In the genomic region with DNA sequence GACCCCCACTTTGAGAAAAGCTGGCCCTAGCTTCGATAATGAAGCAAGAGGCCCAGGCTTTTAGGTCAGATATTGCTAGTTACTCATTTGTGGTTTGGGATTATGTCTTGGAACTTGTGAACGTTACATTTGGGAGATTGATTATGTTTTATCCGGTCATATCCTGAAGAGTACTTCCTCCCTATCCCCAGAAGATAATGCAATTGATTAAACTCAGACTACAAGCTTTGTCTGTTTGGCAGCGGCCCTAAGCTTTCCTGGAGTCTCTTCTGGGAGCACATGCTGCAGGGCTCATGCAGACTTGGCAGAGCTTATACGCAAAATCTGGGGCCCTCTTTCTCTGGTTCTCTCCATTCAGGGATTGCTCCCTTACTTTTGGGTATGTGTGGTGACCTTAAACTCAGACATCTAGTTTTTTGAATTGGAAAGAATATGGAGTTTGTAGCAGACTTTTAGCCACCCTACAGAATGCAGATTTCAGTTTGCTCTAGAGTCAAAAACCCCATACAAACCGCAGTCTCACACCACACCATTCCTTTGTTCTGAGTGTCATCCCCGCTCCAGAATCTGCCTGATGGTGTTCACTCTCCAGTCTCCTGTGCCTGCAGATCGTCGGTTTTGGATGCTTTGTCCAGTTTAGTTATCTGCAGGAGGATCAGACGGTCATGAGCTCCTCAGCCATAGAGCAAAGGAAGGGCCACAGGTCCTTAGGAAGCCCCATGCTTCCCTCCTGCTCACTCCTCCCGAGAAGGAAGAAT, we compare ENCODE assay signal across 26 cellular contexts.
DNase-seq lines count a peak whose midpoint lies in the region; ATAC-seq, FAIRE-seq and TF ChIP-seq lines count a peak whose summit lies in the region.
"Had no signal": no experiment of that assay in that cellular context is flagged by ENCODE, and none has a peak within 500 bp of the region (broad histone marks: within the 10 kb centered on the region; RNA-seq: fewer than 3 reads in every experiment).

No MANE protein-coding gene starts in this region.

- ATAC-seq in HG03108 (IDR thresholded peaks at IDR 0.05; ENCODE audit: unreplicated experiment), result no peak
- ATAC-seq: esophagus mucosa had no signal

- H3K4me1 ChIP-seq in astrocyte (ENCODE audit: insufficient read depth, low read length), result peaks cover 19% of the 10 kb centered on the region
- H3K4me1 ChIP-seq: spleen, tibial nerve had no signal

- H3K79me2 ChIP-seq in astrocyte (ENCODE audit: insufficient read depth, low read length), result no peaks in the 10 kb centered on the region

- no peaks in the 10 kb centered on the region for H3K9me3 ChIP-seq in astrocyte (ENCODE audit: insufficient read depth, low read depth, low read length)
- H3K9me3 ChIP-seq: left ventricle myocardium inferior, spleen, tibial nerve had no signal

- peak overlapping the region; percentile 13 for H3K9ac ChIP-seq in astrocyte (ENCODE audit: low read length)

- H3K27me3 ChIP-seq in astrocyte (ENCODE audit: insufficient read depth, low read length), result no peaks in the 10 kb centered on the region
- H3K27me3 ChIP-seq: spleen, tibial nerve had no signal

- no peaks in the 10 kb centered on the region for H3K36me3 ChIP-seq in astrocyte (ENCODE audit: insufficient read depth, low read length)
- H3K36me3 ChIP-seq: left ventricle myocardium inferior, spleen, tibial nerve had no signal

- no peak overlapping the region for H3K4me3 ChIP-seq in astrocyte (ENCODE audit: insufficient read depth, low read depth, low read length)
- H3K4me3 ChIP-seq: left ventricle myocardium inferior, spleen, tibial nerve had no signal

- peaks cover 3% of the 10 kb centered on the region for H3K9me3 Mint-ChIP-seq in astrocyte (ENCODE audit: unreplicated experiment)
- H3K9me3 Mint-ChIP-seq in nephron, result no peaks in the 10 kb centered on the region
- H3K9me3 Mint-ChIP-seq: activated naive CD4-positive, alpha-beta T cell treated with anti-CD3 and anti-CD28 coated beads, Interleukin-2, amount 50 U/mL, for 24 hours; activated T-helper 1 cell treated with anti-CD3 and anti-CD28 coated beads, Interleukin-12 subunit alpha, Interleukin-12 subunit beta, Interleukin-2, Interleukin-4 antibody, amounts not matched to agents 30 ng/mL and 10 ng/mL and 1 ng/mL, durations not matched to agents 14 hours and 24 hours and 36 hours had no signal

- DNase-seq in AG20443 (ENCODE audit: low spot score) (peak; percentile 64), HCEC 1CT (peak; percentile 56), astrocyte (ENCODE audit: low read depth) (peak; percentile 84), NOMO-1 treated with dmso at 0.1 percent for 144 hours (lab: John Stamatoyannopoulos, UW; ENCODE audit: unreplicated experiment) (no peak), head of caudate nucleus (no peak), NCI-H2107 treated with DMSO at 0.1 percent for 48 hours (lab: John Stamatoyannopoulos, UW; ENCODE audit: unreplicated experiment) (no peak)
- DNase-seq: AML-193; DMS79 treated with DMSO at 0.1 percent for 48 hours; effector CD8-positive, alpha-beta T cell; glutamatergic neuron; KBM-7; left ventricle myocardium inferior; NCI-H1930; NCI-H510A; nucleus accumbens; spleen; stimulated activated CD4-positive, alpha-beta T cell treated with anti-CD3 and anti-CD28 coated beads, Interleukin-4, amount 100 ng/mL, for 24 hours; SW 1271 had no signal

- TF ChIP-seq CTCF in astrocyte (IDR thresholded peaks at IDR 0.05; ENCODE audit: insufficient read depth, low read depth, low read length), result no peak
- TF ChIP-seq CTCF in nephron (IDR thresholded peaks at IDR 0.05; ENCODE audit: unreplicated experiment in 3 of 3), result no peak

- H3K4me3 Mint-ChIP-seq in astrocyte (ENCODE audit: unreplicated experiment), result no peak overlapping the region
- no peak overlapping the region for H3K4me3 Mint-ChIP-seq in nephron
- H3K4me3 Mint-ChIP-seq: activated naive CD4-positive, alpha-beta T cell treated with anti-CD3 and anti-CD28 coated beads, Interleukin-2, amount 50 U/mL, for 24 hours; activated T-helper 1 cell treated with anti-CD3 and anti-CD28 coated beads, Interleukin-12 subunit alpha, Interleukin-12 subunit beta, Interleukin-2, Interleukin-4 antibody, amounts not matched to agents 30 ng/mL and 10 ng/mL and 1 ng/mL, durations not matched to agents 14 hours and 24 hours and 36 hours; stimulated activated naive CD8-positive, alpha-beta T cell treated with anti-CD3 and anti-CD28 coated beads, Interleukin-15, Interleukin-2, amounts not matched to agents 100 ng/mL and 50 ng/mL, for 24 hours had no signal

- intact Hi-C loops in head of caudate nucleus (cut with DNase I), result no loop called here

- H3K4me2 ChIP-seq in astrocyte (ENCODE audit: low read length), result peak overlapping the region; percentile 37

- H3K4me1 Mint-ChIP-seq in astrocyte (ENCODE audit: low read depth, unreplicated experiment) (peaks cover 19% of the 10 kb centered on the region), nephron (peaks cover 32% of the 10 kb centered on the region)
- H3K4me1 Mint-ChIP-seq: activated naive CD4-positive, alpha-beta T cell treated with anti-CD3 and anti-CD28 coated beads, Interleukin-2, amount 50 U/mL, for 24 hours had no signal

- H4K20me1 ChIP-seq in astrocyte (ENCODE audit: insufficient read depth, low read length), result no peaks in the 10 kb centered on the region

- H2AFZ ChIP-seq in astrocyte (ENCODE audit: low read depth, low read length), result no peak overlapping the region

- FAIRE-seq in astrocyte (lab: Jason Lieb, UNC), result peak; percentile 55

- H3K27ac ChIP-seq in astrocyte (ENCODE audit: low read depth, low read length), result peak overlapping the region; percentile 39
- H3K27ac ChIP-seq: left ventricle myocardium inferior, RWPE1, spleen, tibial nerve had no signal

- H3K36me3 Mint-ChIP-seq in astrocyte (ENCODE audit: low read depth, unreplicated experiment) (peaks cover 2% of the 10 kb centered on the region), nephron (ENCODE audit: low read depth) (no peaks in the 10 kb centered on the region)
- H3K36me3 Mint-ChIP-seq: activated naive CD4-positive, alpha-beta T cell treated with anti-CD3 and anti-CD28 coated beads, Interleukin-2, amount 50 U/mL, for 24 hours had no signal

- H3K27me3 Mint-ChIP-seq in astrocyte (ENCODE audit: low read depth, unreplicated experiment) (peaks cover 1% of the 10 kb centered on the region), nephron (ENCODE audit: low read depth) (peaks cover under 1% of the 10 kb centered on the region)
- H3K27me3 Mint-ChIP-seq: activated naive CD4-positive, alpha-beta T cell treated with anti-CD3 and anti-CD28 coated beads, Interleukin-2, amount 50 U/mL, for 24 hours; stimulated activated naive CD8-positive, alpha-beta T cell treated with anti-CD3 and anti-CD28 coated beads, Interleukin-15, Interleukin-2, amounts not matched to agents 100 ng/mL and 50 ng/mL, for 24 hours had no signal

- H3K27ac Mint-ChIP-seq in astrocyte (ENCODE audit: unreplicated experiment) (no peak overlapping the region), nephron (peak overlapping the region in 2 of 3 experiments; percentile 56 to 63)
- H3K27ac Mint-ChIP-seq: activated naive CD4-positive, alpha-beta T cell treated with anti-CD3 and anti-CD28 coated beads, Interleukin-2, amount 50 U/mL, for 24 hours; activated T-helper 1 cell treated with anti-CD3 and anti-CD28 coated beads, Interleukin-12 subunit alpha, Interleukin-12 subunit beta, Interleukin-2, Interleukin-4 antibody, amounts not matched to agents 30 ng/mL and 10 ng/mL and 1 ng/mL, durations not matched to agents 14 hours and 24 hours and 36 hours; stimulated activated naive CD8-positive, alpha-beta T cell treated with anti-CD3 and anti-CD28 coated beads, Interleukin-15, Interleukin-2, amounts not matched to agents 100 ng/mL and 50 ng/mL, for 24 hours had no signal

Comparison
In these comparisons a context has a peak if more than half of its experiments do, and no peak if none do; other contexts are left out.
1. DNase-seq: peak in AG20443 (single experiment), HCEC 1CT (single experiment) and astrocyte (single experiment); none in NOMO-1 treated with dmso at 0.1 percent for 144 hours (single experiment), head of caudate nucleus (0 of 42) and NCI-H2107 treated with DMSO at 0.1 percent for 48 hours (single experiment).